Comparison of ENCODE assay signal across 29 cellular contexts in genomic region chr22:16933274-16933923, GRCh38.
"Had no signal": no experiment of that assay in that cellular context is flagged by ENCODE, and none has a peak within 500 bp of the region (broad histone marks: within the 10 kb centered on the region; RNA-seq: fewer than 3 reads in every experiment).

No MANE protein-coding gene starts in this region.

- H3K27me3 ChIP-seq: right atrium auricular region, thyroid gland, upper lobe of left lung, vagina had no signal

- H3K36me3 ChIP-seq: esophagus muscularis mucosa, left lung, lower lobe of right lung, right atrium auricular region, stomach, thyroid gland, upper lobe of left lung, vagina had no signal

- H3K4me1 ChIP-seq: esophagus muscularis mucosa, left lung, lower lobe of right lung, right atrium auricular region, stomach, thyroid gland, upper lobe of left lung, vagina had no signal

- H3K27ac ChIP-seq: esophagus muscularis mucosa, left lung, lower lobe of right lung, right atrium auricular region, stomach, thyroid gland, upper lobe of left lung, vagina, VCaP had no signal

- H3K27ac Mint-ChIP-seq: activated CD4-positive, alpha-beta memory T cell treated with anti-CD3 and anti-CD28 coated beads, Interleukin-2, amount 10 ng/mL, durations not matched to agents 7 days and 5 days; activated CD4-positive, alpha-beta T cell treated with anti-CD3 and anti-CD28 coated beads, Interleukin-2, amount 10 ng/mL, durations not matched to agents 24 days and 14 days; activated T-cell treated with anti-CD3 and anti-CD28 coated beads, Interleukin-2, amount 50 U/mL, for 24 hours; dendritic cell treated with granulocyte-macrophage colony-stimulating factor and Interleukin-4, amounts not matched to agents 40 ng/mL and 50 ng/mL, for 4 days; endodermal cell; natural killer cell treated with Interleukin-12 subunit alpha and Interleukin-12 subunit beta and Interleukin-15 and Interleukin-18, amount 100 ng/mL, for 72 hours; stimulated activated naive B cell treated with anti-CD40 and anti-IgM and Interleukin-4, amounts not matched to agents 10 μg/mL and 1 μg/mL and 100 μg/mL, for 72 hours had no signal

- H3K36me3 Mint-ChIP-seq: natural killer cell treated with Interleukin-12 subunit alpha and Interleukin-12 subunit beta and Interleukin-15 and Interleukin-18, amount 100 ng/mL, for 72 hours; stimulated activated naive B cell treated with anti-CD40 and anti-IgM and Interleukin-4, amounts not matched to agents 10 μg/mL and 1 μg/mL and 100 μg/mL, for 72 hours had no signal

- H3K4me1 Mint-ChIP-seq: activated CD4-positive, alpha-beta memory T cell treated with anti-CD3 and anti-CD28 coated beads, Interleukin-2, amount 10 ng/mL, durations not matched to agents 7 days and 5 days; activated CD4-positive, alpha-beta T cell treated with anti-CD3 and anti-CD28 coated beads, Interleukin-2, amount 10 ng/mL, durations not matched to agents 24 days and 14 days; central memory CD8-positive, alpha-beta T cell; endodermal cell had no signal

- DNase-seq: activated CD4-positive, alpha-beta memory T cell treated with anti-CD3 and anti-CD28 coated beads, Interleukin-2, amount 10 ng/mL, durations not matched to agents 7 days and 5 days; activated CD4-positive, alpha-beta T cell treated with anti-CD3 and anti-CD28 coated beads, Interleukin-2, amount 10 ng/mL, durations not matched to agents 24 days and 14 days; activated CD4-positive, CD25-positive, alpha-beta regulatory T cell treated with anti-CD3 and anti-CD28 coated beads, Interleukin-2, amount 50 U/mL, for 72 hours; activated CD8-positive, alpha-beta memory T cell treated with anti-CD3 and anti-CD28 coated beads, Interleukin-2, amount 50 U/mL, for 48 hours; activated gamma-delta T cell treated with Interleukin-2 at 50 U/mL for 16 hours; activated naive CD4-positive, alpha-beta T cell treated with anti-CD3 and anti-CD28 coated beads, Interleukin-2, amount 50 U/mL, for 16 hours; activated T-cell treated with anti-CD3 and anti-CD28 coated beads, Interleukin-2, amount 50 U/mL, for 24 hours; amniotic stem cell; foreskin melanocyte; kidney glomerular epithelial cell; left lung; lower lobe of right lung; mesendoderm; stimulated activated CD4-positive, alpha-beta T cell treated with anti-CD3 and anti-CD28 coated beads, Interleukin-1b, Interleukin-23, amount 100 ng/mL, for 48 hours; stimulated activated CD4-positive, alpha-beta T cell treated with anti-CD3 and anti-CD28 coated beads, Interleukin-4, amount 100 ng/mL, for 4 hours; stimulated activated CD8-positive, alpha-beta memory T cell treated with anti-CD3 and anti-CD28 coated beads, Interleukin-4, amount 100 ng/mL, for 48 hours; stimulated activated naive B cell treated with anti-CD40 and anti-IgM and Interleukin-4, amounts not matched to agents 10 μg/mL and 1 μg/mL and 100 μg/mL, for 72 hours; stomach; thyroid gland had no signal

- H3K9me3 Mint-ChIP-seq: activated CD4-positive, alpha-beta memory T cell treated with anti-CD3 and anti-CD28 coated beads, Interleukin-2, amount 10 ng/mL, durations not matched to agents 7 days and 5 days; activated CD4-positive, alpha-beta T cell treated with anti-CD3 and anti-CD28 coated beads, Interleukin-2, amount 10 ng/mL, durations not matched to agents 24 days and 14 days; activated T-cell treated with anti-CD3 and anti-CD28 coated beads, Interleukin-2, amount 50 U/mL, for 24 hours; central memory CD8-positive, alpha-beta T cell; dendritic cell treated with granulocyte-macrophage colony-stimulating factor and Interleukin-4, amounts not matched to agents 40 ng/mL and 50 ng/mL, for 4 days; endodermal cell; natural killer cell treated with Interleukin-12 subunit alpha and Interleukin-12 subunit beta and Interleukin-15 and Interleukin-18, amount 100 ng/mL, for 72 hours; stimulated activated naive B cell treated with anti-CD40 and anti-IgM and Interleukin-4, amounts not matched to agents 10 μg/mL and 1 μg/mL and 100 μg/mL, for 72 hours had no signal

- H3K4me3 ChIP-seq: esophagus muscularis mucosa, left lung, lower lobe of right lung, right atrium auricular region, smooth muscle cell, stomach, thyroid gland, upper lobe of left lung, vagina had no signal

- H3K4me2 ChIP-seq: smooth muscle cell had no signal

- H3K4me3 Mint-ChIP-seq: activated CD4-positive, alpha-beta memory T cell treated with anti-CD3 and anti-CD28 coated beads, Interleukin-2, amount 10 ng/mL, durations not matched to agents 7 days and 5 days; activated CD4-positive, alpha-beta T cell treated with anti-CD3 and anti-CD28 coated beads, Interleukin-2, amount 10 ng/mL, durations not matched to agents 24 days and 14 days; activated T-cell treated with anti-CD3 and anti-CD28 coated beads, Interleukin-2, amount 50 U/mL, for 24 hours; central memory CD8-positive, alpha-beta T cell; dendritic cell treated with granulocyte-macrophage colony-stimulating factor and Interleukin-4, amounts not matched to agents 40 ng/mL and 50 ng/mL, for 4 days; endodermal cell; natural killer cell treated with Interleukin-12 subunit alpha and Interleukin-12 subunit beta and Interleukin-15 and Interleukin-18, amount 100 ng/mL, for 72 hours; stimulated activated naive B cell treated with anti-CD40 and anti-IgM and Interleukin-4, amounts not matched to agents 10 μg/mL and 1 μg/mL and 100 μg/mL, for 72 hours had no signal

- ATAC-seq: left lung; lower lobe of right lung; natural killer cell treated with Interleukin-12 subunit alpha and Interleukin-12 subunit beta and Interleukin-15 and Interleukin-18, amount 100 ng/mL, for 72 hours had no signal

- H3K9me3 ChIP-seq: esophagus muscularis mucosa, left lung, lower lobe of right lung, right atrium auricular region, stomach, thyroid gland, upper lobe of left lung, vagina had no signal
